27 cellular contexts compared by ENCODE assay signal in genomic region chr10:55491712-55492111, GRCh38.
"Had no signal": no experiment of that assay in that cellular context is flagged by ENCODE, and none has a peak within 500 bp of the region (broad histone marks: within the 10 kb centered on the region; RNA-seq: fewer than 3 reads in every experiment).

No MANE protein-coding gene starts in this region.

- H3K27ac ChIP-seq: brain microvascular endothelial cell, coronary artery, gastrocnemius medialis, left ventricle myocardium inferior, neutrophil, sigmoid colon, stomach, suprapubic skin, tibial artery had no signal

- ATAC-seq: activated CD8-positive, alpha-beta T cell treated with anti-CD3 and anti-CD28 coated beads for 36 hours; activated T-cell treated with anti-CD3 and anti-CD28 coated beads, Interleukin-2, amount 50 U/mL, for 4 hours; activated T-helper 17 cell treated with anti-CD3 and anti-CD28 coated beads, Interleukin-2, amount 50 U/mL, for 72 hours; effector memory CD8-positive, alpha-beta T cell; gastrocnemius medialis; mucosa of descending colon; natural killer cell treated with Interleukin-12 subunit alpha and Interleukin-12 subunit beta and Interleukin-15 and Interleukin-18, amount 100 ng/mL, for 72 hours; stimulated activated naive B cell treated with anti-CD40 and anti-IgM and Interleukin-4, amounts not matched to agents 10 μg/mL and 1 μg/mL and 100 μg/mL, for 72 hours had no signal

- DNase-seq: activated B cell treated with CpG ODN at 0.5 μM for 24 hours; activated CD4-positive, alpha-beta T cell treated with anti-CD3 and anti-CD28 coated beads, Interleukin-2, amount 50 U/mL, for 1 hour; activated CD8-positive, alpha-beta T cell treated with anti-CD3 and anti-CD28 coated beads for 36 hours; activated gamma-delta T cell treated with Interleukin-2 at 50 U/mL for 16 hours; activated naive CD4-positive, alpha-beta T cell treated with anti-CD3 and anti-CD28 coated beads, Interleukin-2, amount 50 U/mL, for 16 hours; activated T-cell treated with anti-CD3 and anti-CD28 coated beads, Interleukin-2, amount 50 U/mL, for 4 hours; amniotic stem cell; brain microvascular endothelial cell; effector memory CD8-positive, alpha-beta T cell; erythroblast; gastrocnemius medialis; glutamatergic neuron; left ventricle myocardium inferior; mucosa of descending colon; retina; sigmoid colon; small intestine; stimulated activated CD4-positive, alpha-beta T cell treated with anti-CD3 and anti-CD28 coated beads, Interleukin-4, amount 100 ng/mL, for 4 hours; stimulated activated CD8-positive, alpha-beta memory T cell treated with anti-CD3 and anti-CD28 coated beads, Interleukin-4, amount 100 ng/mL, for 48 hours; stimulated activated naive B cell treated with anti-CD40 and anti-IgM and Interleukin-4, amounts not matched to agents 10 μg/mL and 1 μg/mL and 100 μg/mL, for 72 hours; stomach; tibial artery had no signal

- H3K9me3 ChIP-seq: gastrocnemius medialis, mucosa of descending colon, neutrophil, sigmoid colon, stomach, tibial artery had no signal

- H3K27me3 ChIP-seq: brain microvascular endothelial cell, gastrocnemius medialis, neutrophil, sigmoid colon, stomach, suprapubic skin, tibial artery had no signal

- H3K36me3 ChIP-seq: brain microvascular endothelial cell, gastrocnemius medialis, left ventricle myocardium inferior, neutrophil, sigmoid colon, stomach, suprapubic skin, tibial artery had no signal

- H3K4me3 ChIP-seq: coronary artery, gastrocnemius medialis, left ventricle myocardium inferior, mucosa of descending colon, sigmoid colon, stomach, suprapubic skin, tibial artery had no signal

- H3K4me1 ChIP-seq: gastrocnemius medialis, left ventricle myocardium inferior, sigmoid colon, stomach, suprapubic skin, tibial artery had no signal
